ENCODE assay signal across 1 cellular context in the genomic region with DNA sequence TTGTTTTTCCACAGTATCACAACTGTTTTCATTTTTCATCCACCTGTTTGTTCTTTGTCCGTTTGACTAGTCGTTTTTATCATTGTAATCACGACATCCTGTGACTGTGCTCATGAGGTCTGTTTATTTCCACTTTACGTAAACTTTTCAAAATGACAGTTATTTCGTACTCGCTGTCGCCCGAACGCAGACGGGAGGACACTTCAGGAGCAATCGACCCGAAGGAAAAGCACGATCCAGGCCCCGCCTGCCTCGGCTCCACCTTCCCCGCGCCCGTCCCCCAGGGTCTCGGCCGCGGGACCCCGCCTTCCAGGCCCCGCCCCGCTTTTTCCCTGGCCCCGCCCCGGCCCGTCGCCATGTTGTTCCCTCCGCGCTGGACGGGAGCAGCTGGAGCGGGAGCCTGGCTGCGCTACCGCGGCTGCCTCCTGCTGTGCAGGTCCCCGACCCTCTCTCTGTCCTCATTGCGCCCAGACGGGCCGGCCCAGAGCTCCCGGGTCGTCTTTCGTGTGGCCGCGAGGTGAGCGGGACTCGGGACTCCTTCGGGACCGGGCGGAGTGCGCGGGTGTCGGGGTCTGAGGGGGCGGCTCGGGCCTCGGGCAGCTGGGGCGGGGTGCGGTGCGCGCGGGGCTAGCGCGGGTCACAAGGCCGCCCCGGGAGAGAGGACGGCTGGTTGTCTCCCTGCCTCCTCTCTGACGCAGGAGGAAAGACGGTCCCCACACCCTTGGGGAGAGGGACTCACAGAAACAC.
TF ChIP-seq lines count a peak whose summit lies in the region.

A gene with protein sequence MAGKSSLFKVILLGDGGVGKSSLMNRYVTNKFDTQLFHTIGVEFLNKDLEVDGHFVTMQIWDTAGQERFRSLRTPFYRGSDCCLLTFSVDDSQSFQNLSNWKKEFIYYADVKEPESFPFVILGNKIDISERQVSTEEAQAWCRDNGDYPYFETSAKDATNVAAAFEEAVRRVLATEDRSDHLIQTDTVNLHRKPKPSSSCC (plus strand): TSS at position 357 of the 747 bp plus-strand sequence. CDS start 19,619 bp downstream, outside the sequence.

TF ChIP-seq in HEK293, 187 proteins besides CTCF, POLR2A, EP300 and RAD21 (continued from another document and continues in another):
- TF ChIP-seq, protein P1, sequence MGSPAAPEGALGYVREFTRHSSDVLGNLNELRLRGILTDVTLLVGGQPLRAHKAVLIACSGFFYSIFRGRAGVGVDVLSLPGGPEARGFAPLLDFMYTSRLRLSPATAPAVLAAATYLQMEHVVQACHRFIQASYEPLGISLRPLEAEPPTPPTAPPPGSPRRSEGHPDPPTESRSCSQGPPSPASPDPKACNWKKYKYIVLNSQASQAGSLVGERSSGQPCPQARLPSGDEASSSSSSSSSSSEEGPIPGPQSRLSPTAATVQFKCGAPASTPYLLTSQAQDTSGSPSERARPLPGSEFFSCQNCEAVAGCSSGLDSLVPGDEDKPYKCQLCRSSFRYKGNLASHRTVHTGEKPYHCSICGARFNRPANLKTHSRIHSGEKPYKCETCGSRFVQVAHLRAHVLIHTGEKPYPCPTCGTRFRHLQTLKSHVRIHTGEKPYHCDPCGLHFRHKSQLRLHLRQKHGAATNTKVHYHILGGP (tag by site-specific recombination; IDR thresholded peaks at IDR 0.05): no peak
- TF ChIP-seq ZNF174 (tag by site-specific recombination; IDR thresholded peaks at IDR 0.05): no peak
- TF ChIP-seq ZNF112 (tag by site-specific recombination; IDR thresholded peaks at IDR 0.05): no peak
- peak; percentile 85; the same call in 1 of the 2 replicates for TF ChIP-seq ZEB2 (tag by site-specific recombination; IDR thresholded peaks at IDR 0.05)
- TF ChIP-seq TRIM28 (IDR thresholded peaks at IDR 0.05; ENCODE audit: borderline replicate concordance, low read length): no peak
- 0 out of 2 replicates have a peak, but pooled peaks have one; percentile 45 for TF ChIP-seq ZBTB1 (tag by site-specific recombination; IDR thresholded peaks at IDR 0.05)
- TF ChIP-seq ZNF768 (tag by site-specific recombination; IDR thresholded peaks at IDR 0.05): no peak
- TF ChIP-seq BCL11A (tag by site-specific recombination; IDR thresholded peaks at IDR 0.05; ENCODE audit: low read depth): no peak
- TF ChIP-seq PRDM1 (tag by site-specific recombination; IDR thresholded peaks at IDR 0.05): peak; percentile 81
- no peak for TF ChIP-seq ZNF654 (tag by site-specific recombination; IDR thresholded peaks at IDR 0.05; ENCODE audit: low read depth)
- TF ChIP-seq ZBTB8A (tag by site-specific recombination; IDR thresholded peaks at IDR 0.05): 0 out of 2 replicates have a peak, but pooled peaks have one; percentile 33
- no peak for TF ChIP-seq ZNF555 (tag by site-specific recombination; conservative IDR thresholded peaks at IDR 0.05)
- TF ChIP-seq ZNF394 (tag by site-specific recombination; IDR thresholded peaks at IDR 0.05; ENCODE audit: borderline replicate concordance): peak; percentile 90
- TF ChIP-seq ZNF248 (tag by site-specific recombination; IDR thresholded peaks at IDR 0.05): no peak
- TF ChIP-seq SP3 (tag by site-specific recombination; IDR thresholded peaks at IDR 0.05): peak; percentile 91
- no peak for TF ChIP-seq ZNF549 (tag by site-specific recombination; IDR thresholded peaks at IDR 0.05)
- no peak for TF ChIP-seq ZNF416 (tag by site-specific recombination; IDR thresholded peaks at IDR 0.05)
- peak; percentile 34 for TF ChIP-seq ZNF335 (tag by site-specific recombination; conservative IDR thresholded peaks at IDR 0.05)
- TF ChIP-seq, protein P2, sequence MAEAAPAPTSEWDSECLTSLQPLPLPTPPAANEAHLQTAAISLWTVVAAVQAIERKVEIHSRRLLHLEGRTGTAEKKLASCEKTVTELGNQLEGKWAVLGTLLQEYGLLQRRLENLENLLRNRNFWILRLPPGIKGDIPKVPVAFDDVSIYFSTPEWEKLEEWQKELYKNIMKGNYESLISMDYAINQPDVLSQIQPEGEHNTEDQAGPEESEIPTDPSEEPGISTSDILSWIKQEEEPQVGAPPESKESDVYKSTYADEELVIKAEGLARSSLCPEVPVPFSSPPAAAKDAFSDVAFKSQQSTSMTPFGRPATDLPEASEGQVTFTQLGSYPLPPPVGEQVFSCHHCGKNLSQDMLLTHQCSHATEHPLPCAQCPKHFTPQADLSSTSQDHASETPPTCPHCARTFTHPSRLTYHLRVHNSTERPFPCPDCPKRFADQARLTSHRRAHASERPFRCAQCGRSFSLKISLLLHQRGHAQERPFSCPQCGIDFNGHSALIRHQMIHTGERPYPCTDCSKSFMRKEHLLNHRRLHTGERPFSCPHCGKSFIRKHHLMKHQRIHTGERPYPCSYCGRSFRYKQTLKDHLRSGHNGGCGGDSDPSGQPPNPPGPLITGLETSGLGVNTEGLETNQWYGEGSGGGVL (tag by site-specific recombination; IDR thresholded peaks at IDR 0.05): peak; percentile 52
- TF ChIP-seq ZNF37A (tag by site-specific recombination; IDR thresholded peaks at IDR 0.05): no peak
- TF ChIP-seq ZNF843 (tag by site-specific recombination; IDR thresholded peaks at IDR 0.05): peak; percentile 37; the same call in 1 of the 2 replicates
- peak; percentile 73 for TF ChIP-seq ZNF366 (tag by site-specific recombination; conservative IDR thresholded peaks at IDR 0.05)
- TF ChIP-seq, protein P3, sequence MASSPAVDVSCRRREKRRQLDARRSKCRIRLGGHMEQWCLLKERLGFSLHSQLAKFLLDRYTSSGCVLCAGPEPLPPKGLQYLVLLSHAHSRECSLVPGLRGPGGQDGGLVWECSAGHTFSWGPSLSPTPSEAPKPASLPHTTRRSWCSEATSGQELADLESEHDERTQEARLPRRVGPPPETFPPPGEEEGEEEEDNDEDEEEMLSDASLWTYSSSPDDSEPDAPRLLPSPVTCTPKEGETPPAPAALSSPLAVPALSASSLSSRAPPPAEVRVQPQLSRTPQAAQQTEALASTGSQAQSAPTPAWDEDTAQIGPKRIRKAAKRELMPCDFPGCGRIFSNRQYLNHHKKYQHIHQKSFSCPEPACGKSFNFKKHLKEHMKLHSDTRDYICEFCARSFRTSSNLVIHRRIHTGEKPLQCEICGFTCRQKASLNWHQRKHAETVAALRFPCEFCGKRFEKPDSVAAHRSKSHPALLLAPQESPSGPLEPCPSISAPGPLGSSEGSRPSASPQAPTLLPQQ (tag by site-specific recombination; IDR thresholded peaks at IDR 0.05): peak; percentile 59; the same call in 1 of the 2 replicates
- TF ChIP-seq REPIN1 (tag by site-specific recombination; IDR thresholded peaks at IDR 0.05; ENCODE audit: low read depth): no peak
- TF ChIP-seq, protein P4, sequence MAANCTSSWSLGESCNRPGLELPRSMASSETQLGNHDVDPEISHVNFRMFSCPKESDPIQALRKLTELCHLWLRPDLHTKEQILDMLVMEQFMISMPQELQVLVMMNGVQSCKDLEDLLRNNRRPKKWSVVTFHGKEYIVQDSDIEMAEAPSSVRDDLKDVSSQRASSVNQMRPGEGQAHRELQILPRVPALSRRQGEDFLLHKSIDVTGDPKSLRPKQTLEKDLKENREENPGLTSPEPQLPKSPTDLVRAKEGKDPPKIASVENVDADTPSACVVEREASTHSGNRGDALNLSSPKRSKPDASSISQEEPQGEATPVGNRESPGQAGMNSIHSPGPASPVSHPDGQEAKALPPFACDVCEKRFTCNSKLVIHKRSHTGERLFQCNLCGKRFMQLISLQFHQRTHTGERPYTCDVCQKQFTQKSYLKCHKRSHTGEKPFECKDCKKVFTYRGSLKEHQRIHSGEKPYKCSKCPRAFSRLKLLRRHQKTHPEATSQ (tag by site-specific recombination; IDR thresholded peaks at IDR 0.05): peak; percentile 72; the same call in 1 of the 2 replicates
- peak; percentile 39 for TF ChIP-seq ZNF629 (tag by site-specific recombination; IDR thresholded peaks at IDR 0.05)
- TF ChIP-seq ZNF510 (tag by site-specific recombination; IDR thresholded peaks at IDR 0.05; ENCODE audit: insufficient replicate concordance): no peak
- peak; percentile 67 for TF ChIP-seq SP7 (tag by site-specific recombination; IDR thresholded peaks at IDR 0.05)
- TF ChIP-seq, protein P5, sequence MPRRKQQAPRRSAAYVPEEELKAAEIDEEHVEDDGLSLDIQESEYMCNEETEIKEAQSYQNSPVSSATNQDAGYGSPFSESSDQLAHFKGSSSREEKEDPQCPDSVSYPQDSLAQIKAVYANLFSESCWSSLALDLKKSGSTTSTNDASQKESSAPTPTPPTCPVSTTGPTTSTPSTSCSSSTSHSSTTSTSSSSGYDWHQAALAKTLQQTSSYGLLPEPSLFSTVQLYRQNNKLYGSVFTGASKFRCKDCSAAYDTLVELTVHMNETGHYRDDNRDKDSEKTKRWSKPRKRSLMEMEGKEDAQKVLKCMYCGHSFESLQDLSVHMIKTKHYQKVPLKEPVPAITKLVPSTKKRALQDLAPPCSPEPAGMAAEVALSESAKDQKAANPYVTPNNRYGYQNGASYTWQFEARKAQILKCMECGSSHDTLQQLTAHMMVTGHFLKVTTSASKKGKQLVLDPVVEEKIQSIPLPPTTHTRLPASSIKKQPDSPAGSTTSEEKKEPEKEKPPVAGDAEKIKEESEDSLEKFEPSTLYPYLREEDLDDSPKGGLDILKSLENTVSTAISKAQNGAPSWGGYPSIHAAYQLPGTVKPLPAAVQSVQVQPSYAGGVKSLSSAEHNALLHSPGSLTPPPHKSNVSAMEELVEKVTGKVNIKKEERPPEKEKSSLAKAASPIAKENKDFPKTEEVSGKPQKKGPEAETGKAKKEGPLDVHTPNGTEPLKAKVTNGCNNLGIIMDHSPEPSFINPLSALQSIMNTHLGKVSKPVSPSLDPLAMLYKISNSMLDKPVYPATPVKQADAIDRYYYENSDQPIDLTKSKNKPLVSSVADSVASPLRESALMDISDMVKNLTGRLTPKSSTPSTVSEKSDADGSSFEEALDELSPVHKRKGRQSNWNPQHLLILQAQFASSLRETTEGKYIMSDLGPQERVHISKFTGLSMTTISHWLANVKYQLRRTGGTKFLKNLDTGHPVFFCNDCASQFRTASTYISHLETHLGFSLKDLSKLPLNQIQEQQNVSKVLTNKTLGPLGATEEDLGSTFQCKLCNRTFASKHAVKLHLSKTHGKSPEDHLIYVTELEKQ (tag by site-specific recombination; IDR thresholded peaks at IDR 0.05; ENCODE audit: borderline replicate concordance): peak; percentile 50; the same call in 1 of the 2 replicates
- TF ChIP-seq, protein P6, sequence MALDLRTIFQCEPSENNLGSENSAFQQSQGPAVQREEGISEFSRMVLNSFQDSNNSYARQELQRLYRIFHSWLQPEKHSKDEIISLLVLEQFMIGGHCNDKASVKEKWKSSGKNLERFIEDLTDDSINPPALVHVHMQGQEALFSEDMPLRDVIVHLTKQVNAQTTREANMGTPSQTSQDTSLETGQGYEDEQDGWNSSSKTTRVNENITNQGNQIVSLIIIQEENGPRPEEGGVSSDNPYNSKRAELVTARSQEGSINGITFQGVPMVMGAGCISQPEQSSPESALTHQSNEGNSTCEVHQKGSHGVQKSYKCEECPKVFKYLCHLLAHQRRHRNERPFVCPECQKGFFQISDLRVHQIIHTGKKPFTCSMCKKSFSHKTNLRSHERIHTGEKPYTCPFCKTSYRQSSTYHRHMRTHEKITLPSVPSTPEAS (tag by site-specific recombination; IDR thresholded peaks at IDR 0.05): no peak
- no peak for TF ChIP-seq ZNF548 (tag by site-specific recombination; IDR thresholded peaks at IDR 0.05)
- no peak for TF ChIP-seq ZSCAN30 (tag by site-specific recombination; IDR thresholded peaks at IDR 0.05)
- TF ChIP-seq ZNF785 (tag by site-specific recombination; IDR thresholded peaks at IDR 0.05): no peak
- no peak; the same call in none of the 2 replicates for TF ChIP-seq ZNF600 (tag by site-specific recombination; IDR thresholded peaks at IDR 0.05)
- TF ChIP-seq KLF1 (tag by site-specific recombination; IDR thresholded peaks at IDR 0.05): peak; percentile 85
- TF ChIP-seq SALL2 (tag by site-specific recombination; IDR thresholded peaks at IDR 0.05; ENCODE audit: borderline replicate concordance): no peak
- TF ChIP-seq OSR2 (tag by site-specific recombination; IDR thresholded peaks at IDR 0.05): peak; percentile 97
- TF ChIP-seq ZNF341 (tag by site-specific recombination; IDR thresholded peaks at IDR 0.05; ENCODE audit: low read depth): no peak
- no peak for TF ChIP-seq ZNF155 (tag by site-specific recombination; IDR thresholded peaks at IDR 0.05)
- TF ChIP-seq ZFP69B (tag by site-specific recombination; IDR thresholded peaks at IDR 0.05): no peak
- peak; percentile 75 for TF ChIP-seq EGR2 (tag by site-specific recombination; IDR thresholded peaks at IDR 0.05; ENCODE audit: low read depth)
- TF ChIP-seq ZNF530 (tag by site-specific recombination; IDR thresholded peaks at IDR 0.05; ENCODE audit: low read depth): no peak
- TF ChIP-seq, protein P7, sequence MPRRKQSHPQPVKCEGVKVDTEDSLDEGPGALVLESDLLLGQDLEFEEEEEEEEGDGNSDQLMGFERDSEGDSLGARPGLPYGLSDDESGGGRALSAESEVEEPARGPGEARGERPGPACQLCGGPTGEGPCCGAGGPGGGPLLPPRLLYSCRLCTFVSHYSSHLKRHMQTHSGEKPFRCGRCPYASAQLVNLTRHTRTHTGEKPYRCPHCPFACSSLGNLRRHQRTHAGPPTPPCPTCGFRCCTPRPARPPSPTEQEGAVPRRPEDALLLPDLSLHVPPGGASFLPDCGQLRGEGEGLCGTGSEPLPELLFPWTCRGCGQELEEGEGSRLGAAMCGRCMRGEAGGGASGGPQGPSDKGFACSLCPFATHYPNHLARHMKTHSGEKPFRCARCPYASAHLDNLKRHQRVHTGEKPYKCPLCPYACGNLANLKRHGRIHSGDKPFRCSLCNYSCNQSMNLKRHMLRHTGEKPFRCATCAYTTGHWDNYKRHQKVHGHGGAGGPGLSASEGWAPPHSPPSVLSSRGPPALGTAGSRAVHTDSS (tag by site-specific recombination; IDR thresholded peaks at IDR 0.05): no peak
- no peak for TF ChIP-seq MZF1 (tag by site-specific recombination; IDR thresholded peaks at IDR 0.05; ENCODE audit: borderline replicate concordance)
- TF ChIP-seq ZNF610 (tag by site-specific recombination; IDR thresholded peaks at IDR 0.05; ENCODE audit: borderline replicate concordance): no peak
- no peak for TF ChIP-seq GFI1B (tag by site-specific recombination; IDR thresholded peaks at IDR 0.05)
- TF ChIP-seq BCL11B (tag by site-specific recombination; IDR thresholded peaks at IDR 0.05; ENCODE audit: low read depth): peak; percentile 64; the same call in 1 of the 2 replicates
- peak; percentile 47; the same call in 1 of the 2 replicates for TF ChIP-seq ZBTB21 (tag by site-specific recombination; IDR thresholded peaks at IDR 0.05)
- TF ChIP-seq GLIS1 (tag by site-specific recombination; IDR thresholded peaks at IDR 0.05): peak; percentile 80
- TF ChIP-seq ZNF121 (tag by site-specific recombination; IDR thresholded peaks at IDR 0.05): peak; percentile 42; the same call in 1 of the 2 replicates
- TF ChIP-seq, protein P8, sequence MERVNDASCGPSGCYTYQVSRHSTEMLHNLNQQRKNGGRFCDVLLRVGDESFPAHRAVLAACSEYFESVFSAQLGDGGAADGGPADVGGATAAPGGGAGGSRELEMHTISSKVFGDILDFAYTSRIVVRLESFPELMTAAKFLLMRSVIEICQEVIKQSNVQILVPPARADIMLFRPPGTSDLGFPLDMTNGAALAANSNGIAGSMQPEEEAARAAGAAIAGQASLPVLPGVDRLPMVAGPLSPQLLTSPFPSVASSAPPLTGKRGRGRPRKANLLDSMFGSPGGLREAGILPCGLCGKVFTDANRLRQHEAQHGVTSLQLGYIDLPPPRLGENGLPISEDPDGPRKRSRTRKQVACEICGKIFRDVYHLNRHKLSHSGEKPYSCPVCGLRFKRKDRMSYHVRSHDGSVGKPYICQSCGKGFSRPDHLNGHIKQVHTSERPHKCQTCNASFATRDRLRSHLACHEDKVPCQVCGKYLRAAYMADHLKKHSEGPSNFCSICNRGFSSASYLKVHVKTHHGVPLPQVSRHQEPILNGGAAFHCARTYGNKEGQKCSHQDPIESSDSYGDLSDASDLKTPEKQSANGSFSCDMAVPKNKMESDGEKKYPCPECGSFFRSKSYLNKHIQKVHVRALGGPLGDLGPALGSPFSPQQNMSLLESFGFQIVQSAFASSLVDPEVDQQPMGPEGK (tag by site-specific recombination; IDR thresholded peaks at IDR 0.05): peak; percentile 63
